Comparison of ENCODE assay signal across 8 cellular contexts in genomic region chr14:87615822-87616679, GRCh38.
DNase-seq lines count a peak whose midpoint lies in the region; ATAC-seq and TF ChIP-seq lines count a peak whose summit lies in the region.

No MANE protein-coding gene starts in this region.

- peak; percentile 15 for DNase-seq in DMS114 treated with DMSO at 0.1 percent for 48 hours (lab: John Stamatoyannopoulos, UW; ENCODE audit: unreplicated experiment)
- DNase-seq in GM19238 (ENCODE audit: insufficient read length, low spot score): peak; percentile 49
- DNase-seq in NCI-H748 treated with DMSO at 0.1 percent for 48 hours (lab: John Stamatoyannopoulos, UW): peak; percentile 53
- DNase-seq in adrenal gland: peak; percentile 19 to 71 (median 45)
- DNase-seq in hepatocyte (ENCODE audit: low spot score): peak; percentile 82
- peak; percentile 3 to 22 (median 8) for DNase-seq in stimulated activated CD4-positive, alpha-beta T cell treated with anti-CD3 and anti-CD28 coated beads, Interleukin-1b, Interleukin-23, amount 100 ng/mL, for 24 hours (ENCODE audit: low read depth in 4 of 4, low spot score in 1 of 4)
- no peak for DNase-seq in lower leg skin (ENCODE audit: low spot score in 2 of 2)

- 38 to 46% (median 43%) methylated on average over 12 of the region's 12 CpGs for WGBS in adrenal gland, 4 donors
- WGBS in hepatocyte (ENCODE audit: low lambda C conversion rate, missing lambda C conversion rate): 58% methylated on average over 12 of the region's 12 CpGs
- 49 to 53% methylated on average over 12 of the region's 12 CpGs for WGBS in lower leg skin, 2 donors

- H3K4me1 ChIP-seq in adrenal gland (replicated peaks in 1 of 2) (no peaks in the 10 kb centered on the region), hepatocyte (ENCODE audit: insufficient read depth) (no peaks in the 10 kb centered on the region)

- H3K27ac ChIP-seq in adrenal gland (no peak overlapping the region), hepatocyte (no peak overlapping the region)

- TF ChIP-seq POLR2A in adrenal gland (IDR thresholded peaks at IDR 0.05) (no peak), lower leg skin (IDR thresholded peaks at IDR 0.05) (no peak)

- H3K27me3 ChIP-seq in adrenal gland: no peaks in the 10 kb centered on the region
- no peaks in the 10 kb centered on the region for H3K27me3 ChIP-seq in hepatocyte

- no peaks in the 10 kb centered on the region for H3K9me2 ChIP-seq in hepatocyte (replicated peaks; ENCODE audit: insufficient read depth)

- intact Hi-C loops in adrenal gland (cut with DNase I) (no loop called here), lower leg skin (cut with DNase I; ENCODE audit: low total_unique reads) (no loop called here)

- H3K9me3 ChIP-seq in adrenal gland (replicated peaks in 1 of 3): no peaks in the 10 kb centered on the region
- H3K9me3 ChIP-seq in hepatocyte (ENCODE audit: low read depth): no peaks in the 10 kb centered on the region

- H3K79me2 ChIP-seq in hepatocyte: no peaks in the 10 kb centered on the region

- H3K4me2 ChIP-seq in hepatocyte: no peak overlapping the region

- peak; percentile 93 for ATAC-seq in HG03354 (IDR thresholded peaks at IDR 0.05; ENCODE audit: poor library complexity, severe bottlenecking, unreplicated experiment)

- H4K20me1 ChIP-seq in hepatocyte (ENCODE audit: insufficient read depth, poor library complexity, severe bottlenecking): no peaks in the 10 kb centered on the region

- no peak overlapping the region for H2AFZ ChIP-seq in hepatocyte

- TF ChIP-seq CTCF in adrenal gland (IDR thresholded peaks at IDR 0.05): peak; percentile 34 to 70 (median 56)
- TF ChIP-seq CTCF in hepatocyte (IDR thresholded peaks at IDR 0.05; ENCODE audit: poor library complexity): peak; percentile 82
- no peak for TF ChIP-seq CTCF in lower leg skin (IDR thresholded peaks at IDR 0.05)

- no peak overlapping the region for H3K4me3 ChIP-seq in adrenal gland
- H3K4me3 ChIP-seq in hepatocyte: no peak overlapping the region
- no peak overlapping the region for H3K4me3 ChIP-seq in lower leg skin (ENCODE audit: low read depth, poor library complexity, severe bottlenecking)

- H3K36me3 ChIP-seq in adrenal gland (replicated peaks in 1 of 2): no peaks in the 10 kb centered on the region
- no peaks in the 10 kb centered on the region for H3K36me3 ChIP-seq in hepatocyte (replicated peaks; ENCODE audit: insufficient read depth, low read depth)

Comparison
In these comparisons a context has a peak if more than half of its experiments do, and no peak if none do; other contexts are left out.
1. DNase-seq: peak in DMS114 treated with DMSO at 0.1 percent for 48 hours (single experiment), GM19238 (single experiment), NCI-H748 treated with DMSO at 0.1 percent for 48 hours (single experiment), adrenal gland (7 of 7), hepatocyte (single experiment) and stimulated activated CD4-positive, alpha-beta T cell treated with anti-CD3 and anti-CD28 coated beads, Interleukin-1b, Interleukin-23, amount 100 ng/mL, for 24 hours (4 of 4); none in lower leg skin (0 of 2).
2. CTCF ChIP-seq: peak in adrenal gland (6 of 6) and hepatocyte (single experiment); none in lower leg skin (0 of 3).